ENCODE assay signal across 13 cellular contexts in genomic region chr19:55440411-55441105, GRCh38. TPM values are rescaled to one million over a fixed set of nuclear protein-coding genes. Genes with fewer than 3 reads are reported as not detected.
DNase-seq lines count a peak whose midpoint lies in the region; ATAC-seq, FAIRE-seq and TF ChIP-seq lines count a peak whose summit lies in the region.
"Had no signal": no experiment of that assay in that cellular context is flagged by ENCODE, and none has a peak within 500 bp of the region (broad histone marks: within the 10 kb centered on the region; RNA-seq: fewer than 3 reads in every experiment).

No MANE protein-coding gene starts in this region.

- peak overlapping the region; percentile 32 to 65 (median 47) for H3K4me3 ChIP-seq in H1 (ENCODE audit: extremely low read depth in 1 of 4, insufficient read depth in 2 of 4, low read depth in 3 of 4, low read length in 4 of 4)
- H3K4me3 ChIP-seq in gastroesophageal sphincter: no peak overlapping the region
- H3K4me3 ChIP-seq: psoas muscle had no signal

- H3K4ac ChIP-seq in H1 (replicated peaks; ENCODE audit: insufficient read length, low read depth, low read length): peak overlapping the region; percentile 10

- H3K79me2 ChIP-seq in H1 (ENCODE audit: control insufficient read depth in 1 of 2, insufficient read depth in 2 of 2, low read length in 2 of 2): no peaks in the 10 kb centered on the region

- H2BK15ac ChIP-seq in H1 (ENCODE audit: low read length): no peak overlapping the region; the same call in 1 of the 2 replicates

- no peak for TF ChIP-seq POLR2A in H1 (IDR thresholded peaks at IDR 0.05; ENCODE audit: control extremely low read depth in 1 of 2, low read depth in 2 of 2, low read length in 2 of 2)
- no peak for TF ChIP-seq POLR2A in gastroesophageal sphincter (IDR thresholded peaks at IDR 0.05)

- no peak overlapping the region for H4K5ac ChIP-seq in H1 (ENCODE audit: insufficient read length, low read depth, low read length)

- TF ChIP-seq CTCF in H1 (IDR thresholded peaks at IDR 0.05; ENCODE audit: control extremely low read depth in 1 of 3, insufficient read depth in 1 of 3, low read depth in 1 of 3, low read length in 3 of 3) (no peak), gastroesophageal sphincter (IDR thresholded peaks at IDR 0.05) (no peak)

- peaks cover 39 to 74% (median 65%) of the 10 kb centered on the region in 4 experiments for H3K27me3 ChIP-seq in H1 (replicated peaks in 1 of 4; ENCODE audit: control insufficient read depth in 3 of 4, extremely low read depth in 1 of 4, insufficient read depth in 3 of 4, low read length in 3 of 4)
- H3K27me3 ChIP-seq in gastroesophageal sphincter: peaks cover 100% of the 10 kb centered on the region

- no peak overlapping the region for H3K56ac ChIP-seq in H1 (replicated peaks; ENCODE audit: insufficient read length, low read depth, low read length)

- peak overlapping the region; percentile 58; the same call in 1 of the 2 replicates for H4K8ac ChIP-seq in H1 (ENCODE audit: extremely low read depth, insufficient read depth, low read length)

- DNase-seq in activated CD8-positive, alpha-beta memory T cell treated with anti-CD3 and anti-CD28 coated beads, Interleukin-2, amount 50 U/mL, for 48 hours: peak; percentile 75
- no peak for DNase-seq in activated CD8-positive, alpha-beta memory T cell treated with anti-CD3 and anti-CD28 coated beads for 24 hours
- DNase-seq in NAMALWA (ENCODE audit: low spot score) (peak; percentile 34), H1 (ENCODE audit: low read depth in 1 of 2, low spot score in 2 of 2) (peak in 1 of 2 experiments; percentile 96), glomerular visceral epithelial cell (ENCODE audit: extremely low spot score) (no peak), NCI-H524 (lab: John Stamatoyannopoulos, UW) (no peak)
- DNase-seq in stimulated activated naive CD8-positive, alpha-beta T cell treated with anti-CD3 and anti-CD28 coated beads, Interleukin-15, amount 100 ng/mL, for 72 hours: no peak
- DNase-seq: Caco-2, psoas muscle, SHP77 treated with DMSO at 0.1 percent for 48 hours had no signal

- peak overlapping the region; percentile 88; the same call in 1 of the 2 replicates for H2BK12ac ChIP-seq in H1 (ENCODE audit: low read depth, low read length)

- no peaks in the 10 kb centered on the region for H3K79me1 ChIP-seq in H1 (ENCODE audit: low read depth, low read length)

- H2BK5ac ChIP-seq in H1 (ENCODE audit: low read depth, low read length): no peak overlapping the region; the same call in 1 of the 2 replicates

- H3K23me2 ChIP-seq in H1 (ENCODE audit: low read depth, low read length): peaks cover 14% of the 10 kb centered on the region; the same call in 1 of the 2 replicates

- POLR2A ChIA-PET in H1 (lab: Charles Lee; ENCODE audit: partially characterized antibody): interaction anchor here (0.7 to 1.9 kb wide), 3 partner anchors 51 to 146 kb away, joined by 3 to 5 read pairs (median 4); no protein-coding TSS in a partner anchor

- TF ChIP-seq EP300 in H1 (IDR thresholded peaks at IDR 0.05; ENCODE audit: borderline replicate concordance in 1 of 2, low read depth in 2 of 2, low read length in 2 of 2) (no peak), gastroesophageal sphincter (IDR thresholded peaks at IDR 0.05) (no peak)

- H3K27ac Mint-ChIP-seq in stimulated activated naive CD8-positive, alpha-beta T cell treated with anti-CD3 and anti-CD28 coated beads, Interleukin-15, amount 100 ng/mL, for 72 hours: no peak overlapping the region

- H3K27ac ChIP-seq in H1 (ENCODE audit: low read depth, low read length) (no peak overlapping the region), gastroesophageal sphincter (no peak overlapping the region)
- H3K27ac ChIP-seq: KMS-11, psoas muscle had no signal

- peak overlapping the region; percentile 1; the same call in 1 of the 2 replicates for H2BK20ac ChIP-seq in H1 (ENCODE audit: low read length)

- H3K9ac ChIP-seq in H1 (replicated peaks in 1 of 4; ENCODE audit: extremely low read depth in 1 of 4, low read depth in 3 of 4, low read length in 3 of 4): peak overlapping the region in 1 of 4 experiments; percentile 3; a peak in 1 of 7 replicates
- H3K9ac ChIP-seq: KMS-11 had no signal

- peak overlapping the region; percentile 83 for H3K18ac ChIP-seq in H1 (ENCODE audit: extremely low read depth, low read length)

- peak overlapping the region; percentile 12; the same call in 1 of the 2 replicates for H2AFZ ChIP-seq in H1 (ENCODE audit: low read length)

- H4K91ac ChIP-seq in H1 (replicated peaks; ENCODE audit: insufficient read length, low read length): peak overlapping the region; percentile 61

- H3K4me1 Mint-ChIP-seq in stimulated activated naive CD8-positive, alpha-beta T cell treated with anti-CD3 and anti-CD28 coated beads, Interleukin-15, amount 100 ng/mL, for 72 hours: peaks cover 27% of the 10 kb centered on the region

- H3K23ac ChIP-seq in H1 (ENCODE audit: insufficient read length): no peak overlapping the region

- H3K4me1 ChIP-seq in H1 (replicated peaks in 1 of 4; ENCODE audit: control insufficient read depth in 3 of 4, insufficient read depth in 4 of 4, low read length in 3 of 4) (peaks cover 6 to 21% (median 9%) of the 10 kb centered on the region in 4 experiments), gastroesophageal sphincter (peaks cover 0 to 35% (median 2%) of the 10 kb centered on the region in 3 donors)
- H3K4me1 ChIP-seq: psoas muscle had no signal

- no peak overlapping the region for H2AK5ac ChIP-seq in H1 (ENCODE audit: low read depth, low read length)

- peak; percentile 41 for ATAC-seq in stimulated activated naive CD8-positive, alpha-beta T cell treated with anti-CD3 and anti-CD28 coated beads, Interleukin-15, amount 100 ng/mL, for 72 hours
- no peak for ATAC-seq in gastroesophageal sphincter

- FAIRE-seq in H1 (lab: Jason Lieb, UNC): peak; percentile 50
- FAIRE-seq: islet of Langerhans had no signal

- no peak for TF ChIP-seq RAD21 in H1 (IDR thresholded peaks at IDR 0.05 in 1 of 2, conservative IDR thresholded peaks at IDR 0.05 in 1 of 2; ENCODE audit: low read depth in 2 of 2, low read length in 2 of 2)

- H3K4me3 Mint-ChIP-seq in stimulated activated naive CD8-positive, alpha-beta T cell treated with anti-CD3 and anti-CD28 coated beads, Interleukin-15, amount 100 ng/mL, for 72 hours: peak overlapping the region; percentile 50

- H3K9me3 ChIP-seq in H1 (ENCODE audit: insufficient read depth in 2 of 2, low read depth in 1 of 2, low read length in 1 of 2): no peaks in the 10 kb centered on the region
- no peaks in the 10 kb centered on the region for H3K9me3 ChIP-seq in gastroesophageal sphincter
- H3K9me3 ChIP-seq: psoas muscle had no signal

- H3K36me3 ChIP-seq in H1 (ENCODE audit: control insufficient read depth in 2 of 4, insufficient read depth in 4 of 4, low read length in 3 of 4): no peaks in the 10 kb centered on the region
- H3K36me3 ChIP-seq in gastroesophageal sphincter: no peaks in the 10 kb centered on the region

- CTCF ChIA-PET in H1 (lab: Charles Lee; ENCODE audit: partially characterized antibody): interaction anchor here (1.2 to 1.6 kb wide), 2 partner anchors 12 to 282 kb away, joined by 3 to 8 read pairs; no protein-coding TSS in a partner anchor

- H4K20me1 ChIP-seq in H1 (replicated peaks in 1 of 2; ENCODE audit: control insufficient read depth in 1 of 2, insufficient read depth in 2 of 2, low read length in 2 of 2): peaks cover 6 to 12% of the 10 kb centered on the region in 2 experiments

- peak overlapping the region; percentile 84 for H2BK120ac ChIP-seq in H1 (replicated peaks; ENCODE audit: low read depth, low read length)

- no peak overlapping the region for H3K14ac ChIP-seq in H1 (ENCODE audit: insufficient read length)

- WGBS in H1 (ENCODE audit: extremely low coverage in 1 of 2, insufficient coverage in 1 of 2, insufficient read length in 1 of 2, insufficient replicate concordance in 2 of 2, low coverage in 1 of 2, low lambda C conversion rate in 2 of 2, missing lambda C conversion rate in 1 of 2), 2 experiments: 9% methylated on average over 28 of the region's 39 CpGs; no CpG with 5 or more reads in 1 of the 2 experiments
- 10 to 11% methylated on average over 8 to 10 of the region's 39 CpGs for WGBS in gastroesophageal sphincter (ENCODE audit: low coverage in 1 of 2), 2 donors

- peak overlapping the region; percentile 74 to 92 for H3K4me2 ChIP-seq in H1 (ENCODE audit: insufficient read depth in 1 of 2, low read depth in 2 of 2, low read length in 2 of 2)
- H3K4me2 ChIP-seq: KMS-11 had no signal

- H3K9me3 Mint-ChIP-seq in stimulated activated naive CD8-positive, alpha-beta T cell treated with anti-CD3 and anti-CD28 coated beads, Interleukin-15, amount 100 ng/mL, for 72 hours: no peaks in the 10 kb centered on the region

- no peaks in the 10 kb centered on the region for H3K27me3 Mint-ChIP-seq in stimulated activated naive CD8-positive, alpha-beta T cell treated with anti-CD3 and anti-CD28 coated beads, Interleukin-15, amount 100 ng/mL, for 72 hours

RNA-seq across cellular contexts. Expression of gene SHISA7, which starts 2.5 kb away (rescaled TPM):
- 0.98 and 1.0 TPM in 2 replicates for total RNA-seq in H1 (2021; fragmentation: NEBNext Ultra II Directional; extraction: Animal tissue kit (Norgen Biotek cat#: 25700))
- 0.76 and 1.1 TPM in 2 replicates for polyA plus RNA-seq in H1 (2011; rRNA removed)
- polyA plus RNA-seq in H1 (2011; cell fraction: cytosol; rRNA removed): 0.54 TPM
- polyA plus RNA-seq in H1 (2011; cell fraction: nucleus; rRNA removed): 1.2 TPM
- polyA plus RNA-seq in H1 (2012, experiment 1 of 2): 0.58 to 1.3 TPM (median 1.1 TPM) in 4 replicates
- 0.34 TPM for polyA plus RNA-seq in H1 (2012, experiment 2 of 2)
- 0.91 TPM for polyA plus RNA-seq in H1 (2013, experiment 1 of 2)
- polyA plus RNA-seq in H1 (2013, experiment 2 of 2): 1.0 TPM
- 0.63 and 0.82 TPM in 2 replicates for polyA minus RNA-seq in H1 (2011; rRNA and poly(A)+ RNA removed)
- polyA minus RNA-seq in H1 (2011; cell fraction: cytosol; rRNA and poly(A)+ RNA removed): 0.66 TPM
- polyA minus RNA-seq in H1 (2011; cell fraction: nucleus; rRNA and poly(A)+ RNA removed): 1.00 TPM
- total RNA-seq in gastroesophageal sphincter: not detected
- total RNA-seq: Caco-2, psoas muscle had no signal

RNA-seq across cellular contexts. Expression of gene ISOC2, which starts 20.9 kb away (rescaled TPM):
- 96.9 and 106 TPM in 2 replicates for total RNA-seq in H1 (2021; fragmentation: NEBNext Ultra II Directional; extraction: Animal tissue kit (Norgen Biotek cat#: 25700))
- 152 and 195 TPM in 2 replicates for polyA plus RNA-seq in H1 (2011; rRNA removed)
- 149 TPM for polyA plus RNA-seq in H1 (2011; cell fraction: cytosol; rRNA removed)
- 148 TPM for polyA plus RNA-seq in H1 (2011; cell fraction: nucleus; rRNA removed)
- polyA plus RNA-seq in H1 (2012, experiment 1 of 2): 52.8 to 109 TPM (median 103 TPM) in 4 replicates
- polyA plus RNA-seq in H1 (2012, experiment 2 of 2): 112 TPM
- polyA plus RNA-seq in H1 (2013, experiment 1 of 2): 63.1 TPM
- polyA plus RNA-seq in H1 (2013, experiment 2 of 2): 61.5 TPM
- polyA minus RNA-seq in H1 (2011; rRNA and poly(A)+ RNA removed): 22.8 and 24.5 TPM in 2 replicates
- polyA minus RNA-seq in H1 (2011; cell fraction: cytosol; rRNA and poly(A)+ RNA removed): 51.8 TPM
- polyA minus RNA-seq in H1 (2011; cell fraction: nucleus; rRNA and poly(A)+ RNA removed): 69.9 TPM
- 10 to 100 TPM; 39.0 to 78.5 (median 63.8) TPM for total RNA-seq in gastroesophageal sphincter

RNA-seq across cellular contexts. Expression of gene C19orf85, which starts 24.0 kb away (rescaled TPM):
- total RNA-seq in H1 (2021; fragmentation: NEBNext Ultra II Directional; extraction: Animal tissue kit (Norgen Biotek cat#: 25700)): 3.2 and 3.6 TPM in 2 replicates
- polyA plus RNA-seq in H1 (2011; rRNA removed): 2.2 and 3.3 TPM in 2 replicates
- 1.5 TPM for polyA plus RNA-seq in H1 (2011; cell fraction: cytosol; rRNA removed)
- polyA plus RNA-seq in H1 (2011; cell fraction: nucleus; rRNA removed): 3.0 TPM
- polyA plus RNA-seq in H1 (2012, experiment 1 of 2): 1.6 to 3.1 TPM (median 2.6 TPM) in 4 replicates
- polyA plus RNA-seq in H1 (2012, experiment 2 of 2): 2.9 TPM
- polyA plus RNA-seq in H1 (2013, experiment 1 of 2): 9.1 TPM
- 8.6 TPM for polyA plus RNA-seq in H1 (2013, experiment 2 of 2)
- polyA minus RNA-seq in H1 (2011; rRNA and poly(A)+ RNA removed): 0.41 and 0.49 TPM in 2 replicates
- polyA minus RNA-seq in H1 (2011; cell fraction: cytosol; rRNA and poly(A)+ RNA removed): not detected
- 2.1 TPM for polyA minus RNA-seq in H1 (2011; cell fraction: nucleus; rRNA and poly(A)+ RNA removed)
- not detected for total RNA-seq in gastroesophageal sphincter
- total RNA-seq: Caco-2, psoas muscle had no signal
- polyA plus RNA-seq: psoas muscle had no signal

RNA-seq across cellular contexts. Expression of gene UBE2S, which starts 33.0 kb away (rescaled TPM):
- 398 and 402 TPM in 2 replicates for total RNA-seq in H1 (2021; fragmentation: NEBNext Ultra II Directional; extraction: Animal tissue kit (Norgen Biotek cat#: 25700))
- 466 and 530 TPM in 2 replicates for polyA plus RNA-seq in H1 (2011; rRNA removed)
- 396 TPM for polyA plus RNA-seq in H1 (2011; cell fraction: cytosol; rRNA removed)
- 278 TPM for polyA plus RNA-seq in H1 (2011; cell fraction: nucleus; rRNA removed)
- 185 to 258 TPM (median 204 TPM) in 4 replicates for polyA plus RNA-seq in H1 (2012, experiment 1 of 2)
- polyA plus RNA-seq in H1 (2012, experiment 2 of 2): 110 TPM
- polyA plus RNA-seq in H1 (2013, experiment 1 of 2): 234 TPM
- 223 TPM for polyA plus RNA-seq in H1 (2013, experiment 2 of 2)
- polyA minus RNA-seq in H1 (2011; rRNA and poly(A)+ RNA removed): 54.5 and 104 TPM in 2 replicates
- 239 TPM for polyA minus RNA-seq in H1 (2011; cell fraction: cytosol; rRNA and poly(A)+ RNA removed)
- 43.1 TPM for polyA minus RNA-seq in H1 (2011; cell fraction: nucleus; rRNA and poly(A)+ RNA removed)
- 10 to 100 TPM; 12.6 to 17.7 (median 15.4) TPM for total RNA-seq in gastroesophageal sphincter

RNA-seq across cellular contexts. Expression of gene ZNF628, which starts 35.9 kb away (rescaled TPM):
- total RNA-seq in H1 (2021; fragmentation: NEBNext Ultra II Directional; extraction: Animal tissue kit (Norgen Biotek cat#: 25700)): 10.8 and 12.9 TPM in 2 replicates
- 1.7 and 4.5 TPM in 2 replicates for polyA plus RNA-seq in H1 (2011; rRNA removed)
- 1.4 TPM for polyA plus RNA-seq in H1 (2011; cell fraction: cytosol; rRNA removed)
- 4.4 TPM for polyA plus RNA-seq in H1 (2011; cell fraction: nucleus; rRNA removed)
- polyA plus RNA-seq in H1 (2012, experiment 1 of 2): 3.2 to 7.6 TPM (median 6.6 TPM) in 4 replicates
- polyA plus RNA-seq in H1 (2012, experiment 2 of 2): 4.7 TPM
- 6.7 TPM for polyA plus RNA-seq in H1 (2013, experiment 1 of 2)
- polyA plus RNA-seq in H1 (2013, experiment 2 of 2): 7.0 TPM
- polyA minus RNA-seq in H1 (2011; rRNA and poly(A)+ RNA removed): 0.61 and 0.82 TPM in 2 replicates
- 8.8 TPM for polyA minus RNA-seq in H1 (2011; cell fraction: cytosol; rRNA and poly(A)+ RNA removed)
- polyA minus RNA-seq in H1 (2011; cell fraction: nucleus; rRNA and poly(A)+ RNA removed): 7.2 TPM
- total RNA-seq in gastroesophageal sphincter: 10 to 100 TPM in 1 of 4 donors, 1 to 10 TPM in 3; 2.4 to 13.0 (median 4.9) TPM

Comparison
In these comparisons a context has a peak if more than half of its experiments do, and no peak if none do; other contexts are left out.
1. DNase-seq: peak in activated CD8-positive, alpha-beta memory T cell treated with anti-CD3 and anti-CD28 coated beads, Interleukin-2, amount 50 U/mL, for 48 hours (single experiment) and NAMALWA (single experiment); none in activated CD8-positive, alpha-beta memory T cell treated with anti-CD3 and anti-CD28 coated beads for 24 hours (single experiment), stimulated activated naive CD8-positive, alpha-beta T cell treated with anti-CD3 and anti-CD28 coated beads, Interleukin-15, amount 100 ng/mL, for 72 hours (0 of 2), glomerular visceral epithelial cell (single experiment) and NCI-H524 (0 of 2).
2. H3K4me3 ChIP-seq: peak in H1 (4 of 4); none in gastroesophageal sphincter (0 of 2).